1 cellular context compared by ENCODE assay signal in the genomic region with DNA sequence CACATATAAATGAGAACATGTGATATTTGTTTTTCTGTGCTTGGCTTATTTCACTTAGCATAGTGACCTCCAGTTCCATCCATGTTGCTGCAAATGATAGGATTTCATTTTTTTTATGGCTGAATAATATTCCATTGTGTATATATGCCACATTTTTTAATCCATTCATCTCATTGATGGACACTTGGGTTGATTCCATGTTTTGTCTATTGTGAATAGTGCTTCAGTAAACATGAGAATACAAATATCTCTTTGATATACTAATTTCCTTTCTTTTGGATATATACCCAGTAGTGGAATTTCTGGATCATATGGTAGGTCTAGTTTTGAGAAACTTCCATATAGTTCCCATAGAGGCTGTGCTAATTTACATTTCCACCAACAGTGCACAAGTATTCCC.
TF ChIP-seq lines count a peak whose summit lies in the region.

No MANE protein-coding gene starts in this region.

TF ChIP-seq in GM12878, 131 proteins besides CTCF, POLR2A, EP300 and RAD21:
- TF ChIP-seq HDAC6 (IDR thresholded peaks at IDR 0.05; ENCODE audit: unreplicated experiment), result no peak
- TF ChIP-seq, protein P1, sequence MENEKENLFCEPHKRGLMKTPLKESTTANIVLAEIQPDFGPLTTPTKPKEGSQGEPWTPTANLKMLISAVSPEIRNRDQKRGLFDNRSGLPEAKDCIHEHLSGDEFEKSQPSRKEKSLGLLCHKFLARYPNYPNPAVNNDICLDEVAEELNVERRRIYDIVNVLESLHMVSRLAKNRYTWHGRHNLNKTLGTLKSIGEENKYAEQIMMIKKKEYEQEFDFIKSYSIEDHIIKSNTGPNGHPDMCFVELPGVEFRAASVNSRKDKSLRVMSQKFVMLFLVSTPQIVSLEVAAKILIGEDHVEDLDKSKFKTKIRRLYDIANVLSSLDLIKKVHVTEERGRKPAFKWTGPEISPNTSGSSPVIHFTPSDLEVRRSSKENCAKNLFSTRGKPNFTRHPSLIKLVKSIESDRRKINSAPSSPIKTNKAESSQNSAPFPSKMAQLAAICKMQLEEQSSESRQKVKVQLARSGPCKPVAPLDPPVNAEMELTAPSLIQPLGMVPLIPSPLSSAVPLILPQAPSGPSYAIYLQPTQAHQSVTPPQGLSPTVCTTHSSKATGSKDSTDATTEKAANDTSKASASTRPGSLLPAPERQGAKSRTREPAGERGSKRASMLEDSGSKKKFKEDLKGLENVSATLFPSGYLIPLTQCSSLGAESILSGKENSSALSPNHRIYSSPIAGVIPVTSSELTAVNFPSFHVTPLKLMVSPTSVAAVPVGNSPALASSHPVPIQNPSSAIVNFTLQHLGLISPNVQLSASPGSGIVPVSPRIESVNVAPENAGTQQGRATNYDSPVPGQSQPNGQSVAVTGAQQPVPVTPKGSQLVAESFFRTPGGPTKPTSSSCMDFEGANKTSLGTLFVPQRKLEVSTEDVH (IDR thresholded peaks at IDR 0.05; ENCODE audit: low read depth, partially characterized antibody), result no peak
- 0 out of 2 replicates have a peak, but pooled peaks have one; percentile 1 for TF ChIP-seq BMI1 (IDR thresholded peaks at IDR 0.05; ENCODE audit: borderline replicate concordance)
TF ChIP-seq in GM12878: peak in this region for 1.
